19 cellular contexts compared by ENCODE assay signal in the genomic region with DNA sequence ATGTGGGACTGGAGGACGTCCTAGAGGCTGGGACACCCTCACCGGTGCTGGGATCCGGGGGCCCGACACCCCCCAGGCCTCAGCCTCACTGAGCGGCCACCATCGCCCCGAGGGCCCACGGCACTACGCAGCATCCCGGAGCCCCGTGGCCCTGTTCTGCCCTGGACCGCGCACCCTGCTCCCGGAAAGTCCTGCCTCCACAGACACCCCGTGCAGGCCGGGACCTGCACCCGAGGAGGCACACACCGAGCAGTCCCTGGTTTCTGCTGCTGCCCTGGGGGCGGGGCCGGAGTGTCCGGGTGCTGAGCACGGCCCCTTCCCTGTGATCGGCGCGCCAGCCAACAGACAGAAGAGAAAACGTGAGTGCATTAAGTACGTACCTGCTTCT. TPM values are rescaled to one million over a fixed set of nuclear protein-coding genes. Genes with fewer than 3 reads are reported as not detected.
DNase-seq lines count a peak whose midpoint lies in the region; ATAC-seq and TF ChIP-seq lines count a peak whose summit lies in the region.
"Had no signal": no experiment of that assay in that cellular context is flagged by ENCODE, and none has a peak within 500 bp of the region (broad histone marks: within the 10 kb centered on the region; RNA-seq: fewer than 3 reads in every experiment).

No MANE protein-coding gene starts in this region.

- H3K4me1 ChIP-seq in BLaER1 treated with 17β-estradiol and CSF1 and Interleukin-3, amounts not matched to agents 10 nM and 100 nM, result peaks cover 42 to 70% (median 65%) of the 10 kb centered on the region in 10 experiments
- H3K4me1 ChIP-seq in left lung (no peaks in the 10 kb centered on the region), spleen (no peaks in the 10 kb centered on the region), smooth muscle cell (ENCODE audit: low read depth) (no peaks in the 10 kb centered on the region)

- no peaks in the 10 kb centered on the region for H3K36me3 ChIP-seq in BLaER1 treated with 17β-estradiol and CSF1 and Interleukin-3, amounts not matched to agents 10 nM and 100 nM
- H3K36me3 ChIP-seq in left lung, result no peaks in the 10 kb centered on the region
- no peaks in the 10 kb centered on the region for H3K36me3 ChIP-seq in spleen
- H3K36me3 ChIP-seq in smooth muscle cell (ENCODE audit: low read depth), result no peaks in the 10 kb centered on the region

- TF ChIP-seq CTCF in left lung (IDR thresholded peaks at IDR 0.05) (no peak), spleen (IDR thresholded peaks at IDR 0.05 in 8 of 11, conservative IDR thresholded peaks at IDR 0.05 in 3 of 11) (no peak), smooth muscle cell (IDR thresholded peaks at IDR 0.05; ENCODE audit: borderline replicate concordance, insufficient read depth, poor library complexity, severe bottlenecking) (no peak)

- peaks cover 7% of the 10 kb centered on the region for H3K4me1 Mint-ChIP-seq in activated T-cell treated with anti-CD3 and anti-CD28 coated beads, Interleukin-2, amount 50 U/mL, for 24 hours (ENCODE audit: low read depth)

- H3K27ac Mint-ChIP-seq in activated T-cell treated with anti-CD3 and anti-CD28 coated beads, Interleukin-2, amount 50 U/mL, for 24 hours, result no peak overlapping the region

- H3K9me3 Mint-ChIP-seq in activated T-cell treated with anti-CD3 and anti-CD28 coated beads, Interleukin-2, amount 50 U/mL, for 24 hours, result peaks cover 1% of the 10 kb centered on the region
- H3K9me3 Mint-ChIP-seq: CD8-positive, alpha-beta memory T cell had no signal

- peaks cover 0 to 23% (median 6%) of the 10 kb centered on the region in 11 experiments; a peak in 8 of 22 replicates for H4K20me1 ChIP-seq in BLaER1 treated with 17β-estradiol and CSF1 and Interleukin-3, amounts not matched to agents 10 nM and 100 nM
- no peaks in the 10 kb centered on the region for H4K20me1 ChIP-seq in smooth muscle cell (ENCODE audit: low read depth)

- H3K79me2 ChIP-seq in smooth muscle cell (ENCODE audit: low read depth), result no peaks in the 10 kb centered on the region

- no peak overlapping the region for H3K4me3 ChIP-seq in BLaER1 treated with 17β-estradiol and CSF1 and Interleukin-3, amounts not matched to agents 10 nM and 100 nM
- H3K4me3 ChIP-seq in left lung (no peak overlapping the region), spleen (no peak overlapping the region), smooth muscle cell (no peak overlapping the region)
- H3K4me3 ChIP-seq: K562 had no signal

- intact Hi-C loops in left lung (cut with DNase I), result no loop called here
- intact Hi-C loops in spleen (cut with DNase I; ENCODE audit: low total_unique reads), result loop anchor here (10.0 kb wide), 1 partner anchor 113 kb away; no protein-coding TSS in a partner anchor

- H2AFZ ChIP-seq in smooth muscle cell (ENCODE audit: low read depth), result no peak overlapping the region

- peak; percentile 4 for DNase-seq in activated T-cell treated with anti-CD3 and anti-CD28 coated beads, Interleukin-2, amount 50 U/mL, for 1 hour
- DNase-seq in activated T-cell treated with anti-CD3 and anti-CD28 coated beads, Interleukin-2, amount 50 U/mL, for 24 hours, result no peak
- DNase-seq in left lung, result peak; percentile 22 to 72
- DNase-seq in spleen, result peak; percentile 62
- no peak for DNase-seq in activated CD4-positive, alpha-beta T cell treated with anti-CD3 and anti-CD28 coated beads for 4 hours
- no peak for DNase-seq in NOMO-1 treated with dmso at 0.1 percent for 144 hours (lab: John Stamatoyannopoulos, UW; ENCODE audit: unreplicated experiment)
- no peak for DNase-seq in smooth muscle cell (lab: John Stamatoyannopoulos, UW; ENCODE audit: unreplicated experiment)
- DNase-seq: 8988T, DMS79 treated with DMSO at 0.1 percent for 48 hours, MV-4-11, NCI-H1417 treated with DMSO at 0.1 percent for 48 hours, NCI-H1930, NCI-H446 had no signal

- no peak overlapping the region for H3K4me3 Mint-ChIP-seq in activated T-cell treated with anti-CD3 and anti-CD28 coated beads, Interleukin-2, amount 50 U/mL, for 24 hours
- H3K4me3 Mint-ChIP-seq: CD8-positive, alpha-beta memory T cell had no signal

- peak overlapping the region in 6 of 11 experiments; percentile 18 to 58 (median 50); a peak in 7 of 22 replicates for H3K9ac ChIP-seq in BLaER1 treated with 17β-estradiol and CSF1 and Interleukin-3, amounts not matched to agents 10 nM and 100 nM
- no peak overlapping the region for H3K9ac ChIP-seq in smooth muscle cell (ENCODE audit: low read depth)

- H3K9me3 ChIP-seq in BLaER1 treated with 17β-estradiol and CSF1 and Interleukin-3, amounts not matched to agents 10 nM and 100 nM (replicated peaks in 1 of 11), result peaks cover 0 to 3% (median under 1%) of the 10 kb centered on the region in 11 experiments; a peak in 7 of 22 replicates
- no peaks in the 10 kb centered on the region for H3K9me3 ChIP-seq in left lung
- peaks cover 0 to 3% (median under 1%) of the 10 kb centered on the region in 8 donors for H3K9me3 ChIP-seq in spleen
- H3K9me3 ChIP-seq in smooth muscle cell (replicated peaks; ENCODE audit: low read depth), result no peaks in the 10 kb centered on the region

- peak overlapping the region in 2 of 11 experiments; percentile 25 to 30; a peak in 2 of 22 replicates for H3K27ac ChIP-seq in BLaER1 treated with 17β-estradiol and CSF1 and Interleukin-3, amounts not matched to agents 10 nM and 100 nM
- no peak overlapping the region for H3K27ac ChIP-seq in left lung
- no peak overlapping the region for H3K27ac ChIP-seq in spleen
- H3K27ac ChIP-seq in smooth muscle cell (ENCODE audit: low read depth), result no peak overlapping the region
- H3K27ac ChIP-seq: RWPE1 had no signal

- peaks cover 0 to 32% (median 0%) of the 10 kb centered on the region in 11 experiments; a peak in 6 of 22 replicates for H3K27me3 ChIP-seq in BLaER1 treated with 17β-estradiol and CSF1 and Interleukin-3, amounts not matched to agents 10 nM and 100 nM
- H3K27me3 ChIP-seq in left lung (peaks cover 0 to 68% of the 10 kb centered on the region in 2 donors), spleen (replicated peaks in 1 of 7) (peaks cover 0 to 72% (median 12%) of the 10 kb centered on the region in 7 donors), smooth muscle cell (ENCODE audit: low read depth) (no peaks in the 10 kb centered on the region)

- H3F3A ChIP-seq in smooth muscle cell (ENCODE audit: low read depth), result no peaks in the 10 kb centered on the region

- ATAC-seq in left lung, result no peak
- ATAC-seq: K562 had no signal

- peaks cover 30% of the 10 kb centered on the region for H3K27me3 Mint-ChIP-seq in activated T-cell treated with anti-CD3 and anti-CD28 coated beads, Interleukin-2, amount 50 U/mL, for 24 hours

- 81 to 93% (median 87%) methylated on average over 17 to 27 of the region's 27 CpGs for WGBS in spleen, 5 donors
- 94% methylated on average over 27 of the region's 27 CpGs for WGBS in smooth muscle cell (ENCODE audit: low lambda C conversion rate)

- peak overlapping the region; percentile 3 to 96 (median 89); a peak in 19 of 22 replicates for H3K4me2 ChIP-seq in BLaER1 treated with 17β-estradiol and CSF1 and Interleukin-3, amounts not matched to agents 10 nM and 100 nM
- H3K4me2 ChIP-seq in smooth muscle cell, result no peak overlapping the region

- no peak for TF ChIP-seq POLR2A in spleen (IDR thresholded peaks at IDR 0.05)

- no peaks in the 10 kb centered on the region for H3K36me3 Mint-ChIP-seq in activated T-cell treated with anti-CD3 and anti-CD28 coated beads, Interleukin-2, amount 50 U/mL, for 24 hours (ENCODE audit: low read depth)

RNA-seq across cellular contexts. Expression of gene KNDC1, which starts 18.1 kb away (rescaled TPM):
- 10 to 100 TPM in 1 of 2 donors, 1 to 10 TPM in 1; 8.4 to 10.4 TPM for total RNA-seq in left lung
- 1 to 10 TPM in 5 of 7 donors, under 1 TPM in 2; 0.32 to 3.5 (median 2.5) TPM for total RNA-seq in spleen
- under 1 TPM; 0.05 to 0.43 (median 0.29) TPM for polyA plus RNA-seq in spleen
- 1.8 and 2.3 TPM in 2 replicates for total RNA-seq in smooth muscle cell
- polyA plus RNA-seq in smooth muscle cell, result 3.1 and 3.4 TPM in 2 replicates
- total RNA-seq: CD8-positive, alpha-beta memory T cell had no signal

RNA-seq across cellular contexts. Expression of gene ADGRA1, which starts 54.2 kb away (rescaled TPM):
- total RNA-seq in left lung (under 1 TPM in 1 of 2 donors, not detected in 1; 0.24 TPM), spleen (under 1 TPM in 2 of 7 donors, not detected in 5; 0.26 to 0.34 TPM), smooth muscle cell (not detected in 2 replicates)
- polyA plus RNA-seq in spleen (under 1 TPM in 2 of 3 donors, not detected in 1; 0.02 to 0.13 TPM), smooth muscle cell (not detected in 2 replicates)
- total RNA-seq: CD8-positive, alpha-beta memory T cell; G401; K562 had no signal
- polyA plus RNA-seq: BJ; CD8-positive, alpha-beta memory T cell; K562 had no signal

Comparison
In these comparisons a context has a peak if more than half of its experiments do, and no peak if none do; other contexts are left out.
1. DNase-seq: peak in activated T-cell treated with anti-CD3 and anti-CD28 coated beads, Interleukin-2, amount 50 U/mL, for 1 hour (single experiment), left lung (2 of 2) and spleen (single experiment); none in activated T-cell treated with anti-CD3 and anti-CD28 coated beads, Interleukin-2, amount 50 U/mL, for 24 hours (single experiment), activated CD4-positive, alpha-beta T cell treated with anti-CD3 and anti-CD28 coated beads for 4 hours (0 of 2), NOMO-1 treated with dmso at 0.1 percent for 144 hours (single experiment) and smooth muscle cell (single experiment).